ENCODE assay signal across 8 cellular contexts in the genomic region with DNA sequence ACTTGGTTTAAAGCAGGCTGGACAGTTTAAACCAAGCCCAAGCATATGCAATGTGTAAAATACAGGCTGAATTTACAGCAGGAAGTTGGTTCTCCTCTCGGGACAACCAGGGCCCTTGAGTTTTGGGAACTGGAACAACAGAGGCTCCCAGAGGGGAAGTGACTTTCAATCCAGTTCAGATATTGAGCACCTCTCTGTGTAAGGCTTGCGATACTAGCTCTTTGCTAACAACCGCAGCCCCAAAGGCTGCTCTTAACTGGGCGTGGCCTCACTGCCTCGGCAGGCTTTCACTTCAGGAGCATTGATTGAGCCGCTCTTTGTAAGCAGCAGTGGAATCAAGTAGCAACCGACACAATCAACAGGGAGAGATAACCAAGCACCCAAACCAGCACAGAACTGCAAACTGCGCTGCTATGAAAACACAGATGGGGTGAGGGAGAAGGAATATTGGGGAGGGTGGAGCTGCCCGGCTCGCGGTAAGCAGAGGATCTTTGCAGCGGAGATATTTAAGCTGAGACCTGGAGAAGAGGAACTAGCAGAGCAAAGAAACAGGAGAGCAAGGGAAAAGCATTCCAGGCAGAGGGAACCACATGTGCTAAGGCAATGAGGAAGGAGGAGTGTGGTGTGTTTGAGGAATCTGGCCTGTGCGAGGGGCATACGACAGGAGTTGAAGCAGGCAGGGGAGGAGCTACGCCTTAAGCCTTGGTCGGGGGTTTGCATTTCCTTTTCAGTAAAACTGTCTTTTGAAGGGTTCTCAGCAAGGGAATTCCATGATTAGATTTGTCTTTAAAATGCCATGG. TPM values are rescaled to one million over a fixed set of nuclear protein-coding genes. Genes with fewer than 3 reads are reported as not detected.
DNase-seq lines count a peak whose midpoint lies in the region; ATAC-seq and TF ChIP-seq lines count a peak whose summit lies in the region.

No MANE protein-coding gene starts in this region.

- no peaks in the 10 kb centered on the region for H3K36me3 ChIP-seq in thyroid gland

- no peaks in the 10 kb centered on the region for H3K9me3 ChIP-seq in thyroid gland

- H3K27me3 Mint-ChIP-seq in neural crest cell (ENCODE audit: low read depth): no peaks in the 10 kb centered on the region

- ATAC-seq in GM18867 (IDR thresholded peaks at IDR 0.05; ENCODE audit: unreplicated experiment) (peak; percentile 94), HG03060 (IDR thresholded peaks at IDR 0.05; ENCODE audit: low read depth, unreplicated experiment) (peak; percentile 76)

- CTCF ChIA-PET in AG04449 (lab: Yijun Ruan, JAX): interaction anchor here (1.1 to 6.6 kb wide), 5 partner anchors 13 to 81 kb away, joined by 3 to 53 read pairs (median 7); no protein-coding TSS in a partner anchor

- peak overlapping the region in 2 of 3 donors; percentile 35 to 41 for H3K27ac ChIP-seq in thyroid gland

- H3K9me3 Mint-ChIP-seq in neural crest cell: no peaks in the 10 kb centered on the region

- intact Hi-C loops in thyroid gland (cut with DNase I): no loop called here

- TF ChIP-seq POLR2A in thyroid gland (IDR thresholded peaks at IDR 0.05): no peak

- H3K4me1 ChIP-seq in thyroid gland: peaks cover 8 to 22% of the 10 kb centered on the region in 2 donors

- no peaks in the 10 kb centered on the region for H3K36me3 Mint-ChIP-seq in neural crest cell (ENCODE audit: low read depth)

- H3K4me3 ChIP-seq in AG04449 (ENCODE audit: low read depth, low read length) (peak overlapping the region; percentile 55), thyroid gland (replicated peaks in 1 of 3) (peak overlapping the region in 2 of 3 donors; percentile 28 to 32)

- H3K27ac Mint-ChIP-seq in neural crest cell (ENCODE audit: unreplicated experiment): no peak overlapping the region

- peaks cover 8% of the 10 kb centered on the region for H3K4me1 Mint-ChIP-seq in neural crest cell

- no peak overlapping the region for H3K4me3 Mint-ChIP-seq in neural crest cell

- TF ChIP-seq CTCF in AG04449 (IDR thresholded peaks at IDR 0.05; ENCODE audit: insufficient read depth, low read length, missing control alignments): no peak
- TF ChIP-seq CTCF in neural crest cell (conservative IDR thresholded peaks at IDR 0.05): no peak
- no peak for TF ChIP-seq CTCF in thyroid gland (IDR thresholded peaks at IDR 0.05)

- peak; percentile 9 for DNase-seq in AG04449 (ENCODE audit: low read depth, low spot score)
- DNase-seq in NCI-H526 (lab: John Stamatoyannopoulos, UW): peak; percentile 61 to 89
- DNase-seq in activated CD8-positive, alpha-beta memory T cell treated with anti-CD3 and anti-CD28 coated beads for 24 hours: peak; percentile 80
- DNase-seq in fibroblast of gingiva (ENCODE audit: low read depth): peak; percentile 53
- peak; percentile 39 for DNase-seq in neural crest cell (ENCODE audit: low read depth, low spot score)
- DNase-seq in thyroid gland: peak; percentile 67 to 69

- H3K27me3 ChIP-seq in thyroid gland: no peaks in the 10 kb centered on the region

- POLR2A ChIA-PET in AG04449 (lab: Yijun Ruan, JAX): interaction anchor here (0.8 kb wide), 1 partner anchor 12 kb away, joined by 3 read pairs; no protein-coding TSS in a partner anchor

- WGBS in thyroid gland, 2 donors: 7% methylated on average over 16 of the region's 16 CpGs

RNA-seq across cellular contexts. Expression of gene YY1, which starts 17.3 kb away (rescaled TPM):
- 72.0 and 79.9 TPM in 2 replicates for total RNA-seq in neural crest cell
- 10 to 100 TPM; 50.0 to 67.4 (median 55.6) TPM for total RNA-seq in thyroid gland

Comparison
In these comparisons a context has a peak if more than half of its experiments do, and no peak if none do; other contexts are left out.
1. Peak in every context shown above with its lines: DNase-seq, ATAC-seq, H3K4me3 ChIP-seq and H3K27ac ChIP-seq.
2. DNase-seq: peak in every context shown above with its lines; median percentile 80 in activated CD8-positive, alpha-beta memory T cell treated with anti-CD3 and anti-CD28 coated beads for 24 hours; 75 in NCI-H526; 68 in thyroid gland; 53 in fibroblast of gingiva; 39 in neural crest cell; 9 in AG04449.